ENCODE assay signal across 8 cellular contexts in genomic region chr4:72295966-72296557, GRCh38.
DNase-seq lines count a peak whose midpoint lies in the region; ATAC-seq and TF ChIP-seq lines count a peak whose summit lies in the region.

No MANE protein-coding gene starts in this region.

- H3K36me3 Mint-ChIP-seq in natural killer cell, result no peaks in the 10 kb centered on the region
- H3K36me3 Mint-ChIP-seq in natural killer cell treated with Interleukin-12 subunit alpha and Interleukin-12 subunit beta and Interleukin-15 and Interleukin-18, amount 100 ng/mL, for 72 hours, result no peaks in the 10 kb centered on the region

- intact Hi-C loops in natural killer cell (cut with micrococcal nuclease), result no loop called here

- peaks cover 5 to 6% of the 10 kb centered on the region in 2 donors for H3K4me1 Mint-ChIP-seq in natural killer cell
- peaks cover 4 to 5% of the 10 kb centered on the region in 2 donors for H3K4me1 Mint-ChIP-seq in natural killer cell treated with Interleukin-12 subunit alpha and Interleukin-12 subunit beta and Interleukin-15 and Interleukin-18, amount 100 ng/mL, for 72 hours (ENCODE audit: low read depth in 2 of 2)

- H3K27me3 Mint-ChIP-seq in natural killer cell (ENCODE audit: low read depth in 2 of 2), result peaks cover 0 to 12% of the 10 kb centered on the region in 2 donors
- peaks cover 21 to 24% of the 10 kb centered on the region in 2 donors for H3K27me3 Mint-ChIP-seq in natural killer cell treated with Interleukin-12 subunit alpha and Interleukin-12 subunit beta and Interleukin-15 and Interleukin-18, amount 100 ng/mL, for 72 hours

- H3K4me3 Mint-ChIP-seq in natural killer cell, result no peak overlapping the region
- H3K4me3 Mint-ChIP-seq in natural killer cell treated with Interleukin-12 subunit alpha and Interleukin-12 subunit beta and Interleukin-15 and Interleukin-18, amount 100 ng/mL, for 72 hours, result no peak overlapping the region

- TF ChIP-seq CTCF in natural killer cell (IDR thresholded peaks at IDR 0.05), result no peak

- DNase-seq in natural killer cell (no peak), NCI-H748 treated with DMSO at 0.1 percent for 48 hours (lab: John Stamatoyannopoulos, UW) (peak; percentile 5), dedifferentiated amniotic fluid mesenchymal stem cell (ENCODE audit: extremely low spot score) (peak; percentile 86), lung microvascular endothelial cell (ENCODE audit: low read depth in 2 of 2) (peak; percentile 48 to 71), CD1c-positive myeloid dendritic cell (ENCODE audit: extremely low spot score) (no peak)
- DNase-seq in natural killer cell treated with Interleukin-12 subunit alpha and Interleukin-12 subunit beta and Interleukin-15 and Interleukin-18, amount 100 ng/mL, for 72 hours (ENCODE audit: low spot score), result no peak

- no peaks in the 10 kb centered on the region for H3K9me3 Mint-ChIP-seq in natural killer cell
- no peaks in the 10 kb centered on the region for H3K9me3 Mint-ChIP-seq in natural killer cell treated with Interleukin-12 subunit alpha and Interleukin-12 subunit beta and Interleukin-15 and Interleukin-18, amount 100 ng/mL, for 72 hours

- peak in 2 of 3 donors; percentile 38 to 44 for ATAC-seq in natural killer cell
- no peak for ATAC-seq in natural killer cell treated with Interleukin-12 subunit alpha and Interleukin-12 subunit beta and Interleukin-15 and Interleukin-18, amount 100 ng/mL, for 72 hours
- ATAC-seq in HG02798 (IDR thresholded peaks at IDR 0.05; ENCODE audit: poor library complexity, unreplicated experiment), result peak; percentile 85
- ATAC-seq in esophagus mucosa, result no peak

- no peak overlapping the region for H3K27ac Mint-ChIP-seq in natural killer cell
- no peak overlapping the region for H3K27ac Mint-ChIP-seq in natural killer cell treated with Interleukin-12 subunit alpha and Interleukin-12 subunit beta and Interleukin-15 and Interleukin-18, amount 100 ng/mL, for 72 hours

Comparison
In these comparisons a context has a peak if more than half of its experiments do, and no peak if none do; other contexts are left out.
1. ATAC-seq: peak in natural killer cell (2 of 3) and HG02798 (single experiment); none in natural killer cell treated with Interleukin-12 subunit alpha and Interleukin-12 subunit beta and Interleukin-15 and Interleukin-18, amount 100 ng/mL, for 72 hours (0 of 2) and esophagus mucosa (single experiment).
2. DNase-seq: peak in NCI-H748 treated with DMSO at 0.1 percent for 48 hours (single experiment), dedifferentiated amniotic fluid mesenchymal stem cell (single experiment) and lung microvascular endothelial cell (2 of 2); none in natural killer cell (single experiment), natural killer cell treated with Interleukin-12 subunit alpha and Interleukin-12 subunit beta and Interleukin-15 and Interleukin-18, amount 100 ng/mL, for 72 hours (single experiment) and CD1c-positive myeloid dendritic cell (single experiment).